20 cellular contexts compared by ENCODE assay signal in the genomic region with DNA sequence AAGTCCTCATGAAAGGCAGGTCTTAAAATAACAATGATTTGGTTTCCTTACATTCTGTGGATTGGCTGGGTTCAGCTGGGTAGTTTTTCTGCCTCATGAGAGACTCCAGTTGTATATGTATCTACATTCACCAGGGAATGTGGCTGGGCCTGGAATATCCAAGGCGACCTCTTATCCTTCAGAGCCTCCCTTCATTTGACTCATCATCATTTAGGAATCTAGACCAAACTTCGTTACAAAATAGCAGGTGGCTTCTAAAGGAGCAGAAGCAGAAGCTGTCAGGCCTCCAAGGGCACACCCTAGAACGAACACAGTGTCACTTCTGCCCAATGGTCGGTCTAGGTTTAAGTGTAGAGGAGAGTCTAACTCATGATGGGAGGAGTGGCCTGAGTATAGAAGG.
"Had no signal": no experiment of that assay in that cellular context is flagged by ENCODE, and none has a peak within 500 bp of the region (broad histone marks: within the 10 kb centered on the region; RNA-seq: fewer than 3 reads in every experiment).

No MANE protein-coding gene starts in this region.

- H3K4me3 Mint-ChIP-seq: natural killer cell treated with Interleukin-12 subunit alpha and Interleukin-12 subunit beta and Interleukin-15 and Interleukin-18, amount 100 ng/mL, for 72 hours; type B pancreatic cell had no signal

- ATAC-seq: heart right ventricle; left lobe of liver; natural killer cell treated with Interleukin-12 subunit alpha and Interleukin-12 subunit beta and Interleukin-15 and Interleukin-18, amount 100 ng/mL, for 72 hours; pancreas; right cardiac atrium had no signal

- H3K9me3 Mint-ChIP-seq: natural killer cell treated with Interleukin-12 subunit alpha and Interleukin-12 subunit beta and Interleukin-15 and Interleukin-18, amount 100 ng/mL, for 72 hours; type B pancreatic cell had no signal

- H3K27ac ChIP-seq: dorsolateral prefrontal cortex, epithelial cell of prostate, esophagus muscularis mucosa, heart right ventricle, pancreas, thyroid gland had no signal

- H3K9me3 ChIP-seq: esophagus muscularis mucosa, heart right ventricle, pancreas, thyroid gland had no signal

- H3K4me1 ChIP-seq: esophagus muscularis mucosa, heart right ventricle, pancreas had no signal

- H3K4me3 ChIP-seq: dorsolateral prefrontal cortex, esophagus muscularis mucosa, heart right ventricle, pancreas, smooth muscle cell, thyroid gland had no signal

- H3K36me3 Mint-ChIP-seq: natural killer cell treated with Interleukin-12 subunit alpha and Interleukin-12 subunit beta and Interleukin-15 and Interleukin-18, amount 100 ng/mL, for 72 hours; type B pancreatic cell had no signal

- H3K36me3 ChIP-seq: esophagus muscularis mucosa, heart right ventricle, pancreas, thyroid gland had no signal

- DNase-seq: cortex of kidney; dorsolateral prefrontal cortex; effector CD8-positive, alpha-beta T cell; heart right ventricle; hypothalamus; kidney glomerular epithelial cell; mammary epithelial cell; occipital lobe; pancreas; right cardiac atrium; stimulated activated CD4-positive, alpha-beta T cell treated with anti-CD3 and anti-CD28 coated beads, Interleukin-2, amount 100 ng/mL, for 48 hours; stimulated activated naive CD4-positive, alpha-beta T cell treated with Interleukin-2 at 50 U/mL for 16 hours; thyroid gland had no signal

- H3K27ac Mint-ChIP-seq: natural killer cell treated with Interleukin-12 subunit alpha and Interleukin-12 subunit beta and Interleukin-15 and Interleukin-18, amount 100 ng/mL, for 72 hours; progenitor cell of endocrine pancreas; type B pancreatic cell had no signal

- H3K27me3 ChIP-seq: esophagus muscularis mucosa, pancreas, thyroid gland had no signal
